19 cellular contexts compared by ENCODE assay signal in the genomic region with DNA sequence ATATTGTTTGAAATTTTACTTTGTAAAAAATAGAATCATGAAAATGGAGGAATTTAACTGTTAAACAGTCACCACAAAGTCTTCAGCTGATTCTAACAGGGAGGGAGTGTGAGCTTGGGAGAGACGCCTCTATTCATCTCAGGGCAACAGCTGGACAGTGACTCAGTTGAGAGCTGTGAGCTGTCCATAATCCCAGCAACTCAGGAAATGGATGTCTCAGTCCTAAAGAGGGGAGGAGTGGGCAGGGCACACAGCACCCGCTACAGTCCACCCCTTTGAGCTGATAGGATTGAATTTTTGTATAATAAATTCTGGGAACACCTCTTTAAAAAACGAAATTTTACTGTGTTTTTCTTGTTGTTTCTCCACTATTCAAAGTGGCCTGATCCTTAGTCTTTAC.
DNase-seq lines count a peak whose midpoint lies in the region; ATAC-seq lines count a peak whose summit lies in the region.
"Had no signal": no experiment of that assay in that cellular context is flagged by ENCODE, and none has a peak within 500 bp of the region (broad histone marks: within the 10 kb centered on the region; RNA-seq: fewer than 3 reads in every experiment).

No MANE protein-coding gene starts in this region.

- peak overlapping the region; percentile 97 for H3K27ac ChIP-seq in epithelial cell of prostate
- H3K27ac ChIP-seq: heart left ventricle, parathyroid adenoma, vagina had no signal

- no peak overlapping the region for H3K4me3 ChIP-seq in skeletal muscle cell (ENCODE audit: low read depth, low read length)
- H3K4me3 ChIP-seq: heart left ventricle, vagina had no signal

- no peak for ATAC-seq in GM18498 (IDR thresholded peaks at IDR 0.05; ENCODE audit: unreplicated experiment)
- ATAC-seq: activated CD4-positive, CD25-positive, alpha-beta regulatory T cell treated with anti-CD3 and anti-CD28 coated beads, Interleukin-2, amount 50 U/mL, for 24 hours; activated CD8-positive, alpha-beta memory T cell treated with anti-CD3 and anti-CD28 coated beads, Interleukin-2, amount 10 ng/mL, durations not matched to agents 7 days and 5 days; effector memory CD8-positive, alpha-beta T cell; heart left ventricle; Panc1; stimulated activated naive CD8-positive, alpha-beta T cell treated with anti-CD3 and anti-CD28 coated beads, Interleukin-15, amount 100 ng/mL, for 72 hours had no signal

- DNase-seq in GM03348 (ENCODE audit: low spot score) (peak; percentile 61), RPMI7951 (ENCODE audit: low read depth) (peak; percentile 76), epithelial cell of prostate (ENCODE audit: low read depth, low spot score) (peak; percentile 59), skeletal muscle cell (ENCODE audit: low read depth) (peak; percentile 93), globus pallidus (ENCODE audit: low spot score) (no peak), NCI-H1436 (lab: John Stamatoyannopoulos, UW) (no peak)
- DNase-seq: activated CD8-positive, alpha-beta memory T cell treated with anti-CD3 and anti-CD28 coated beads, Interleukin-2, amount 10 ng/mL, durations not matched to agents 7 days and 5 days; activated gamma-delta T cell treated with Interleukin-2 at 50 U/mL for 16 hours; CD8-positive, alpha-beta memory T cell; effector memory CD8-positive, alpha-beta T cell; heart left ventricle; NCI-H1930; NCI-H69; stimulated activated naive CD8-positive, alpha-beta T cell treated with anti-CD3 and anti-CD28 coated beads, Interleukin-15, amount 100 ng/mL, for 72 hours had no signal

Comparison
In these comparisons a context has a peak if more than half of its experiments do, and no peak if none do; other contexts are left out.
1. DNase-seq: peak in GM03348 (single experiment), RPMI7951 (single experiment), epithelial cell of prostate (single experiment) and skeletal muscle cell (single experiment); none in globus pallidus (single experiment) and NCI-H1436 (single experiment).